Comparison of ENCODE assay signal across 13 cellular contexts in genomic region chr14:23113346-23114119, GRCh38. TPM values are rescaled to one million over a fixed set of nuclear protein-coding genes. Genes with fewer than 3 reads are reported as not detected.
DNase-seq lines count a peak whose midpoint lies in the region; ATAC-seq, FAIRE-seq and TF ChIP-seq lines count a peak whose summit lies in the region.
"Had no signal": no experiment of that assay in that cellular context is flagged by ENCODE, and none has a peak within 500 bp of the region (broad histone marks: within the 10 kb centered on the region; RNA-seq: fewer than 3 reads in every experiment).

No MANE protein-coding gene starts in this region.

- intact Hi-C loops in Right ventricle myocardium superior (cut with DNase I) (no loop called here), left ventricle myocardium inferior (cut with micrococcal nuclease) (loop anchor here (5.0 kb wide), 1 partner anchor 84 kb away; no protein-coding TSS in a partner anchor), right cardiac atrium (cut with DNase I) (no loop called here)

- TF ChIP-seq CTCF in left ventricle myocardium inferior (IDR thresholded peaks at IDR 0.05; ENCODE audit: borderline replicate concordance) (no peak), D721Med (IDR thresholded peaks at IDR 0.05; ENCODE audit: insufficient read depth, missing control alignments) (no peak)

- H3K9me3 ChIP-seq in left ventricle myocardium inferior (replicated peaks) (no peaks in the 10 kb centered on the region), right cardiac atrium (ENCODE audit: control insufficient read depth, low read length) (no peaks in the 10 kb centered on the region)
- H3K9me3 ChIP-seq: upper lobe of left lung had no signal

- peak; percentile 23 for ATAC-seq in Right ventricle myocardium superior (ENCODE audit: poor library complexity)
- ATAC-seq in right cardiac atrium, result peak; percentile 34 to 38
- ATAC-seq in GM21786 (IDR thresholded peaks at IDR 0.05; ENCODE audit: unreplicated experiment), result no peak

- FAIRE-seq in D721Med (lab: Jason Lieb, UNC), result no peak
- FAIRE-seq: A204.1 had no signal

- DNase-seq in Right ventricle myocardium superior, result no peak
- no peak for DNase-seq in left ventricle myocardium inferior
- DNase-seq in SKM-1 treated with dmso at 0.1 percent for 144 hours (lab: John Stamatoyannopoulos, UW; ENCODE audit: unreplicated experiment), result peak; percentile 81
- DNase-seq in right cardiac atrium, result peak in 2 of 3 donors; percentile 53 to 77
- DNase-seq in stromal cell of bone marrow (ENCODE audit: low read depth), result peak; percentile 81
- no peak for DNase-seq in NCI-H2081 (lab: John Stamatoyannopoulos, UW)
- DNase-seq in D721Med (ENCODE audit: insufficient read length, low spot score), result no peak
- DNase-seq: T-helper 1 cell had no signal

- H3K4me1 ChIP-seq in left ventricle myocardium inferior (peaks cover 7% of the 10 kb centered on the region), right cardiac atrium (ENCODE audit: control insufficient read depth, insufficient read depth, low read length) (peaks cover 5% of the 10 kb centered on the region)

- peaks cover 73% of the 10 kb centered on the region for H3K27me3 ChIP-seq in left ventricle myocardium inferior (ENCODE audit: low read depth)
- H3K27me3 ChIP-seq in right cardiac atrium (ENCODE audit: control insufficient read depth, insufficient read depth), result no peaks in the 10 kb centered on the region
- H3K27me3 ChIP-seq: upper lobe of left lung had no signal

- H3K4me3 ChIP-seq in left ventricle myocardium inferior (no peak overlapping the region), right cardiac atrium (ENCODE audit: low read length) (no peak overlapping the region)
- H3K4me3 ChIP-seq: upper lobe of left lung had no signal

- WGBS in right cardiac atrium, result 31% methylated on average over 10 of the region's 10 CpGs

- no peak overlapping the region for H3K27ac ChIP-seq in left ventricle myocardium inferior (replicated peaks)
- no peak overlapping the region for H3K27ac ChIP-seq in right cardiac atrium (ENCODE audit: low read length)
- H3K27ac ChIP-seq: upper lobe of left lung had no signal

- H3K36me3 ChIP-seq in left ventricle myocardium inferior, result no peaks in the 10 kb centered on the region
- H3K36me3 ChIP-seq: upper lobe of left lung had no signal

RNA-seq across cellular contexts. Expression of gene CEBPE, which starts 5.5 kb away (rescaled TPM):
- total RNA-seq in Right ventricle myocardium superior (not detected), left ventricle myocardium inferior (not detected), right cardiac atrium (not detected)
- polyA plus RNA-seq in right cardiac atrium, result not detected
- total RNA-seq: activated T-helper 1 cell treated with anti-CD3 and anti-CD28 coated beads, Interleukin-12 subunit alpha, Interleukin-12 subunit beta, Interleukin-2, Interleukin-4 antibody, amounts not matched to agents 30 ng/mL and 10 ng/mL and 1 ng/mL, durations not matched to agents 14 hours and 24 hours and 36 hours; endodermal cell had no signal

RNA-seq across cellular contexts. Expression of gene CIROP, which starts 8.7 kb away (rescaled TPM):
- total RNA-seq in Right ventricle myocardium superior (not detected), left ventricle myocardium inferior (not detected), right cardiac atrium (not detected)
- polyA plus RNA-seq in right cardiac atrium, result not detected
- total RNA-seq: activated T-helper 1 cell treated with anti-CD3 and anti-CD28 coated beads, Interleukin-12 subunit alpha, Interleukin-12 subunit beta, Interleukin-2, Interleukin-4 antibody, amounts not matched to agents 30 ng/mL and 10 ng/mL and 1 ng/mL, durations not matched to agents 14 hours and 24 hours and 36 hours; upper lobe of left lung had no signal

RNA-seq across cellular contexts. Expression of gene C14orf119, which starts 18.2 kb away (rescaled TPM):
- total RNA-seq in Right ventricle myocardium superior (20.6 TPM), left ventricle myocardium inferior (25.2 TPM), right cardiac atrium (10 to 100 TPM; 30.2 to 43.9 (median 41.2) TPM)
- polyA plus RNA-seq in right cardiac atrium, result 27.3 TPM

RNA-seq across cellular contexts. Expression of gene ACIN1, which starts 18.6 kb away (rescaled TPM):
- total RNA-seq in Right ventricle myocardium superior, result 65.8 TPM
- total RNA-seq in left ventricle myocardium inferior, result 64.6 TPM
- total RNA-seq in right cardiac atrium, result 10 to 100 TPM; 78.9 to 87.8 (median 84.8) TPM
- polyA plus RNA-seq in right cardiac atrium, result 67.1 TPM

RNA-seq across cellular contexts. Expression of gene CDH24, which starts 56.2 kb away (rescaled TPM):
- total RNA-seq in Right ventricle myocardium superior, result 1.6 TPM
- total RNA-seq in left ventricle myocardium inferior, result 2.1 TPM
- 1 to 10 TPM in 3 of 4 donors, under 1 TPM in 1; 0.95 to 2.3 (median 2.2) TPM for total RNA-seq in right cardiac atrium
- 2.5 TPM for polyA plus RNA-seq in right cardiac atrium

Comparison
In these comparisons a context has a peak if more than half of its experiments do, and no peak if none do; other contexts are left out.
1. DNase-seq: peak in SKM-1 treated with dmso at 0.1 percent for 144 hours (single experiment), right cardiac atrium (2 of 3) and stromal cell of bone marrow (single experiment); none in Right ventricle myocardium superior (single experiment), left ventricle myocardium inferior (single experiment), NCI-H2081 (0 of 2) and D721Med (single experiment).